18 cellular contexts compared by ENCODE assay signal in genomic region chr19:51800849-51801244, GRCh38. TPM values are rescaled to one million over a fixed set of nuclear protein-coding genes. Genes with fewer than 3 reads are reported as not detected.
A peak's percentile ranks its signal among the peaks of the same experiment; 100 is the strongest.
DNase-seq lines count a peak whose midpoint lies in the region; ATAC-seq and TF ChIP-seq lines count a peak whose summit lies in the region.
"Had no signal": no experiment of that assay in that cellular context is flagged by ENCODE, and none has a peak within 500 bp of the region (broad histone marks: within the 10 kb centered on the region; RNA-seq: fewer than 3 reads in every experiment).

No MANE protein-coding gene starts in this region.

- H3K27ac ChIP-seq in right atrium auricular region (peak overlapping the region; percentile 90 to 94), VCaP (peak overlapping the region; percentile 88), left lung (peak overlapping the region; percentile 84 to 87), upper lobe of right lung (peak overlapping the region; percentile 86), A673 (ENCODE audit: low read depth, low read length, poor library complexity, severe bottlenecking) (no peak overlapping the region)
- H3K27ac ChIP-seq: A549 had no signal

- ATAC-seq in Right ventricle myocardium inferior: no peak
- no peak for ATAC-seq in left lung
- ATAC-seq in upper lobe of right lung: no peak
- ATAC-seq in HG03457 (IDR thresholded peaks at IDR 0.05; ENCODE audit: unreplicated experiment): no peak
- ATAC-seq: A549, GM23338 had no signal

- H3K27me3 ChIP-seq in right atrium auricular region (no peaks in the 10 kb centered on the region), left lung (no peaks in the 10 kb centered on the region), upper lobe of right lung (no peaks in the 10 kb centered on the region), A673 (replicated peaks; ENCODE audit: insufficient read depth, low read depth, low read length, poor library complexity) (no peaks in the 10 kb centered on the region)

- no peaks in the 10 kb centered on the region for H3K36me3 ChIP-seq in right atrium auricular region
- H3K36me3 ChIP-seq in left lung: no peaks in the 10 kb centered on the region
- H3K36me3 ChIP-seq in upper lobe of right lung: no peaks in the 10 kb centered on the region
- no peaks in the 10 kb centered on the region for H3K36me3 ChIP-seq in A673 (ENCODE audit: insufficient read depth, low read length, poor library complexity, severe bottlenecking)

- TF ChIP-seq CTCF in right atrium auricular region (IDR thresholded peaks at IDR 0.05) (no peak), VCaP (conservative IDR thresholded peaks at IDR 0.05) (no peak), left lung (IDR thresholded peaks at IDR 0.05) (no peak), upper lobe of right lung (IDR thresholded peaks at IDR 0.05) (no peak), A673 (conservative IDR thresholded peaks at IDR 0.05; ENCODE audit: low read depth, low read length) (no peak)

- intact Hi-C loops in Right ventricle myocardium inferior (cut with DNase I): loop anchor here (2.0 to 5.0 kb wide), 3 partner anchors 99 to 434 kb away; partner anchors contain the start of gene ETFB
- intact Hi-C loops in left lung (cut with DNase I): no loop called here
- intact Hi-C loops in upper lobe of right lung (cut with DNase I): no loop called here
- intact Hi-C loops in A673 (cut with micrococcal nuclease; ENCODE audit: unreplicated experiment): loop anchor here (10.0 kb wide), 2 partner anchors 196 to 326 kb away; partner anchors contain the start of gene CEACAM18

- H3K4me3 ChIP-seq in right atrium auricular region (no peak overlapping the region), left lung (no peak overlapping the region), upper lobe of right lung (no peak overlapping the region), A673 (ENCODE audit: low read depth, low read length, poor library complexity, severe bottlenecking) (no peak overlapping the region)
- H3K4me3 ChIP-seq: A549, GM23338 had no signal

- H3K9me3 ChIP-seq in right atrium auricular region (no peaks in the 10 kb centered on the region), left lung (peaks cover 0 to 1% of the 10 kb centered on the region in 2 donors), upper lobe of right lung (no peaks in the 10 kb centered on the region), A673 (ENCODE audit: low read depth, low read length, poor library complexity, severe bottlenecking) (no peaks in the 10 kb centered on the region)

- POLR2A ChIA-PET in A673 (lab: Charles Lee; ENCODE audit: low non-redundant PET): no interaction called here

- BruUV-seq in A673 (replicated peaks; lab: Mats Ljungman, UMichigan): no TSS peak

- CTCF ChIA-PET in A673 (lab: Charles Lee): no interaction called here

- DNase-seq in right atrium auricular region (ENCODE audit: low spot score) (no peak), Right ventricle myocardium inferior (ENCODE audit: missing footprints) (no peak), left lung (no peak), upper lobe of right lung (no peak), hypothalamus (lab: John Stamatoyannopoulos, UW) (no peak), A673 (ENCODE audit: low spot score) (no peak)
- DNase-seq: CD4-positive, alpha-beta T cell; KBM-7; NCI-H1105; NCI-H2029; NCI-H2171 treated with DMSO at 0.1 percent for 48 hours had no signal

- H3K4me1 ChIP-seq in right atrium auricular region (peaks cover 0 to 50% of the 10 kb centered on the region in 2 donors), left lung (peaks cover 14 to 43% of the 10 kb centered on the region in 2 donors), upper lobe of right lung (peaks cover 24% of the 10 kb centered on the region), A673 (ENCODE audit: insufficient read depth, low read length, poor library complexity, severe bottlenecking) (peaks cover 23% of the 10 kb centered on the region)
- H3K4me1 ChIP-seq: A549 had no signal

RNA-seq across cellular contexts. Expression of gene FPR3, which starts 5.9 kb away (rescaled TPM):
- total RNA-seq in right atrium auricular region (10 to 100 TPM in 1 of 2 donors, 1 to 10 TPM in 1; 1.4 to 14.7 TPM), Right ventricle myocardium inferior (7.2 TPM), left lung (10 to 100 TPM; 28.6 to 75.0 TPM), upper lobe of right lung (41.0 TPM), A673 (2021) (not detected in 2 replicates)
- total RNA-seq: CD4-positive, alpha-beta T cell; GM23338; NCI-H460 had no signal

RNA-seq across cellular contexts. Expression of gene FPR2, which starts 39.9 kb away (rescaled TPM):
- total RNA-seq in right atrium auricular region (1 to 10 TPM in 1 of 2 donors, under 1 TPM in 1; 0.30 to 3.9 TPM), Right ventricle myocardium inferior (0.95 TPM), left lung (10 to 100 TPM in 1 of 2 donors, 1 to 10 TPM in 1; 5.9 to 41.7 TPM), upper lobe of right lung (12.5 TPM), A673 (2021) (not detected in 2 replicates)
- total RNA-seq: B cell; CD4-positive, alpha-beta T cell; GM23338; M059J; NCI-H460 had no signal

RNA-seq across cellular contexts. Expression of gene FPR1, which starts 49.2 kb away (rescaled TPM):
- total RNA-seq in right atrium auricular region: 10 to 100 TPM in 1 of 2 donors, 1 to 10 TPM in 1; 4.4 to 22.7 TPM
- total RNA-seq in Right ventricle myocardium inferior: 5.3 TPM
- total RNA-seq in left lung: 100 to 1,000 TPM in 1 of 2 donors, 10 to 100 TPM in 1; 20.0 to 193 TPM
- total RNA-seq in upper lobe of right lung: 53.3 TPM
- total RNA-seq in A673 (2021): not detected in 2 replicates
- total RNA-seq: GM23338, NCI-H460 had no signal

Comparison
In these comparisons a context has a peak if more than half of its experiments do, and no peak if none do; other contexts are left out.
1. intact Hi-C loops: an anchor here in Right ventricle myocardium inferior (2.0 to 5.0 kb wide) and A673 (10.0 kb wide); none called in left lung and upper lobe of right lung.